ENCODE assay signal across 8 cellular contexts in genomic region chr17:42797067-42798007, GRCh38. TPM values are rescaled to one million over a fixed set of nuclear protein-coding genes. Genes with fewer than 3 reads are reported as not detected.
DNase-seq lines count a peak whose midpoint lies in the region; ATAC-seq and TF ChIP-seq lines count a peak whose summit lies in the region.

No MANE protein-coding gene starts in this region.

- DNase-seq in GM23248 (peak; percentile 29), T-helper 17 cell (no peak), glomerular visceral epithelial cell (ENCODE audit: extremely low spot score) (peak; percentile 72), gastrocnemius medialis (no peak), inferior parietal cortex (ENCODE audit: extremely low spot score) (no peak)
- no peak for DNase-seq in effector CD4-positive, alpha-beta T cell

- H3K9ac ChIP-seq in GM23248: peak overlapping the region; percentile 88

- H4K20me1 ChIP-seq in GM23248 (ENCODE audit: insufficient read depth): no peaks in the 10 kb centered on the region

- H3K4me1 Mint-ChIP-seq in T-helper 17 cell: peaks cover 31% of the 10 kb centered on the region

- no peaks in the 10 kb centered on the region for H3K9me3 ChIP-seq in GM23248 (ENCODE audit: low read depth)
- H3K9me3 ChIP-seq in T-helper 17 cell (ENCODE audit: control insufficient read depth, low read length, poor library complexity, severe bottlenecking): no peaks in the 10 kb centered on the region
- no peaks in the 10 kb centered on the region for H3K9me3 ChIP-seq in gastrocnemius medialis

- H3K36me3 ChIP-seq in GM23248 (ENCODE audit: low read depth) (no peaks in the 10 kb centered on the region), gastrocnemius medialis (peaks cover 0 to 5% of the 10 kb centered on the region in 2 donors)

- H3F3A ChIP-seq in GM23248 (ENCODE audit: insufficient read depth): 0 out of 2 replicates have a peak, but pooled peaks cover 7% of the 10 kb centered on the region

- H3K4me1 ChIP-seq in GM23248 (ENCODE audit: insufficient read depth) (peaks cover 13% of the 10 kb centered on the region; the same call in 1 of the 2 replicates), gastrocnemius medialis (peaks cover 17 to 18% of the 10 kb centered on the region in 2 donors)

- no peaks in the 10 kb centered on the region for H3K9me2 ChIP-seq in GM23248 (ENCODE audit: insufficient read depth)

- H3K79me2 ChIP-seq in GM23248 (ENCODE audit: insufficient read depth): peaks cover 20% of the 10 kb centered on the region

- H3K36me3 Mint-ChIP-seq in T-helper 17 cell (ENCODE audit: low read depth): peaks cover 5% of the 10 kb centered on the region

- TF ChIP-seq CTCF in gastrocnemius medialis (IDR thresholded peaks at IDR 0.05 in 4 of 5, conservative IDR thresholded peaks at IDR 0.05 in 1 of 5): no peak

- no peaks in the 10 kb centered on the region for H3K27me3 ChIP-seq in GM23248 (replicated peaks; ENCODE audit: insufficient read depth)
- no peaks in the 10 kb centered on the region for H3K27me3 ChIP-seq in gastrocnemius medialis

- H3K27ac Mint-ChIP-seq in T-helper 17 cell: peak overlapping the region; percentile 87

- WGBS in GM23248 (ENCODE audit: low coverage in 1 of 2, low lambda C conversion rate in 2 of 2, missing lambda C conversion rate in 2 of 2), 2 experiments: 80 to 81% methylated on average over 10 of the region's 10 CpGs

- H3K27ac ChIP-seq in GM23248 (peak overlapping the region; percentile 49; the same call in 1 of the 2 replicates), gastrocnemius medialis (peak overlapping the region; percentile 85 to 95 (median 86))

- H3K4me3 ChIP-seq in GM23248 (peak overlapping the region; percentile 97), gastrocnemius medialis (peak overlapping the region; percentile 78 to 94 (median 87))

- H3K27me3 Mint-ChIP-seq in T-helper 17 cell: no peaks in the 10 kb centered on the region

- H3K4me3 Mint-ChIP-seq in T-helper 17 cell: peak overlapping the region; percentile 90

- peak overlapping the region; percentile 85 for H2AFZ ChIP-seq in GM23248

- ATAC-seq in T-helper 17 cell (no peak), gastrocnemius medialis (no peak), GM18861 (IDR thresholded peaks at IDR 0.05; ENCODE audit: unreplicated experiment) (no peak), HG03025 (IDR thresholded peaks at IDR 0.05; ENCODE audit: low FRiP score, unreplicated experiment) (no peak)

- intact Hi-C loops in gastrocnemius medialis (cut with DNase I; ENCODE audit: low total_unique reads): loop anchor here (1.0 kb wide), 1 partner anchor 24 kb away; the partner anchor contains the start of gene VPS25

- H3K4me2 ChIP-seq in GM23248 (ENCODE audit: unreplicated experiment): peak overlapping the region; percentile 93

- TF ChIP-seq POLR2A in gastrocnemius medialis (IDR thresholded peaks at IDR 0.05): no peak

- in situ Hi-C loops in GM23248 (cut with MboI) (no loop called here), gastrocnemius medialis (cut with MboI; ENCODE audit: low sequenced_read_pairs in 4 of 4) (no loop called here)

RNA-seq across cellular contexts. Expression of gene COA3, which starts 1.2 kb away (rescaled TPM):
- total RNA-seq in GM23248 (2014; rRNA removed; shearing (Covaris generic)): 39.1 and 48.0 TPM in 2 replicates
- polyA plus RNA-seq in GM23248 (2016; fragmentation: Nextera tagmentation; extraction: Ambion mirVana): 125 TPM in 2 replicates
- total RNA-seq in T-helper 17 cell (10 to 100 TPM; 10.1 to 15.2 TPM), gastrocnemius medialis (100 to 1,000 TPM in 1 of 4 donors, 10 to 100 TPM in 3; 76.2 to 104 (median 86.8) TPM)

RNA-seq across cellular contexts. Expression of gene CNTD1, which starts 1.3 kb away (rescaled TPM):
- total RNA-seq in GM23248 (2014; rRNA removed; shearing (Covaris generic)): not detected in 2 replicates
- polyA plus RNA-seq in GM23248 (2016; fragmentation: Nextera tagmentation; extraction: Ambion mirVana): 0.14 and 0.71 TPM in 2 replicates
- not detected for total RNA-seq in T-helper 17 cell
- not detected for total RNA-seq in gastrocnemius medialis

RNA-seq across cellular contexts. Expression of gene WNK4, which starts 16.9 kb away (rescaled TPM):
- total RNA-seq in GM23248 (2014; rRNA removed; shearing (Covaris generic)): 3.0 and 3.4 TPM in 2 replicates
- 11.4 and 12.6 TPM in 2 replicates for polyA plus RNA-seq in GM23248 (2016; fragmentation: Nextera tagmentation; extraction: Ambion mirVana)
- total RNA-seq in T-helper 17 cell: under 1 TPM in 1 of 2 donors, not detected in 1; 0.31 TPM
- total RNA-seq in gastrocnemius medialis: not detected

RNA-seq across cellular contexts. Expression of gene VPS25, which starts 24.1 kb away (rescaled TPM):
- 93.0 and 96.0 TPM in 2 replicates for total RNA-seq in GM23248 (2014; rRNA removed; shearing (Covaris generic))
- polyA plus RNA-seq in GM23248 (2016; fragmentation: Nextera tagmentation; extraction: Ambion mirVana): 103 TPM in 2 replicates
- total RNA-seq in T-helper 17 cell (10 to 100 TPM; 20.5 to 27.4 TPM), gastrocnemius medialis (10 to 100 TPM; 44.8 to 54.6 (median 53.5) TPM)

RNA-seq across cellular contexts. Expression of gene BECN1, which starts 26.7 kb away (rescaled TPM):
- 134 and 191 TPM in 2 replicates for total RNA-seq in GM23248 (2014; rRNA removed; shearing (Covaris generic))
- polyA plus RNA-seq in GM23248 (2016; fragmentation: Nextera tagmentation; extraction: Ambion mirVana): 105 and 117 TPM in 2 replicates
- total RNA-seq in T-helper 17 cell (100 to 1,000 TPM; 125 to 158 TPM), gastrocnemius medialis (100 to 1,000 TPM in 1 of 4 donors, 10 to 100 TPM in 3; 82.3 to 102 (median 88.0) TPM)

Comparison
In these comparisons a context has a peak if more than half of its experiments do, and no peak if none do; other contexts are left out.
1. DNase-seq: peak in GM23248 (single experiment) and glomerular visceral epithelial cell (single experiment); none in T-helper 17 cell (0 of 3), gastrocnemius medialis (0 of 2), effector CD4-positive, alpha-beta T cell (single experiment) and inferior parietal cortex (single experiment).